24 cellular contexts compared by ENCODE assay signal in the genomic region with DNA sequence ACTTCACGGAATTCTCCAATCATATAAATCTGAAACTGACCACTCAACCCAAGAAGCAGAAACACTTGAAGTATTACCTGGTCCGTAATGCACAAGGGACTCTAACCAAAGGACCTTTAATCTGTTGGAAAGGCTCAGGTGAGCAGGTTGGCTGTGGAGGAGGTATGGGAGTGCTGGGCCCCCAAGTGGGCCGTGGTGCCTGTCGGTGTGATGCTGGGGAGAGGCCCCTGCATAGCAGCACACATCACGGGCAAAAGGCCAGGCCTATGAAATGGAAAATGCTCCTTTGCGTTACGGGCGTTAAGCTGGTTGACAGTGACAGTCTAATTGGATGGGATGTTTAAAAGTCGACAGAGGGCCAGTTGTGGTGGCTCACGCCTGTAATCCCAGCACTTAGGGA.
"Had no signal": no experiment of that assay in that cellular context is flagged by ENCODE, and none has a peak within 500 bp of the region (broad histone marks: within the 10 kb centered on the region; RNA-seq: fewer than 3 reads in every experiment).

No MANE protein-coding gene starts in this region.

- H3K4me3 ChIP-seq: coronary artery, dorsolateral prefrontal cortex had no signal

- H3K27ac ChIP-seq: brain microvascular endothelial cell, coronary artery, dorsolateral prefrontal cortex had no signal

- H3K27me3 ChIP-seq: brain microvascular endothelial cell, dorsolateral prefrontal cortex had no signal

- DNase-seq: activated CD4-positive, alpha-beta memory T cell treated with anti-CD3 and anti-CD28 coated beads for 36 hours; activated CD4-positive, alpha-beta T cell treated with anti-CD3 and anti-CD28 coated beads for 36 hours; activated CD4-positive, alpha-beta T cell treated with anti-CD3 and anti-CD28 coated beads, Interleukin-2, amount 10 ng/mL, durations not matched to agents 24 days and 14 days; activated CD4-positive, CD25-positive, alpha-beta regulatory T cell; activated CD4-positive, CD25-positive, alpha-beta regulatory T cell treated with anti-CD3 and anti-CD28 coated beads, Interleukin-2, amount 50 U/mL, for 72 hours; activated CD8-positive, alpha-beta memory T cell treated with anti-CD3 and anti-CD28 coated beads, Interleukin-2, amount 10 ng/mL, durations not matched to agents 7 days and 5 days; activated CD8-positive, alpha-beta memory T cell treated with anti-CD3 and anti-CD28 coated beads, Interleukin-2, amount 50 U/mL, for 4 hours; activated CD8-positive, alpha-beta T cell treated with anti-CD3 and anti-CD28 coated beads, Interleukin-2, amount 10 ng/mL, durations not matched to agents 7 days and 5 days; activated effector memory CD4-positive, alpha-beta T cell treated with anti-CD3 and anti-CD28 coated beads, Interleukin-2, amount 50 U/mL, for 16 hours; activated naive CD4-positive, alpha-beta T cell; activated naive CD4-positive, alpha-beta T cell treated with anti-CD3 and anti-CD28 coated beads, Interleukin-2, amount 10 ng/mL, durations not matched to agents 7 days and 5 days; activated naive CD8-positive, alpha-beta T cell treated with anti-CD3 and anti-CD28 coated beads, Interleukin-2, amount 10 ng/mL, durations not matched to agents 7 days and 5 days; activated T-cell treated with anti-CD3 and anti-CD28 coated beads, Interleukin-2, amount 50 U/mL, for 1 hour; activated T-cell treated with anti-CD3 and anti-CD28 coated beads, Interleukin-2, amount 50 U/mL, for 48 hours; brain microvascular endothelial cell; effector memory CD4-positive, alpha-beta T cell; endodermal cell; foreskin fibroblast; head of caudate nucleus; T-helper 2 cell had no signal

- ATAC-seq: activated CD4-positive, alpha-beta T cell treated with anti-CD3 and anti-CD28 coated beads for 36 hours; activated CD8-positive, alpha-beta memory T cell treated with anti-CD3 and anti-CD28 coated beads, Interleukin-2, amount 10 ng/mL, durations not matched to agents 7 days and 5 days; activated CD8-positive, alpha-beta T cell treated with anti-CD3 and anti-CD28 coated beads, Interleukin-2, amount 10 ng/mL, durations not matched to agents 7 days and 5 days; activated naive CD4-positive, alpha-beta T cell treated with anti-CD3 and anti-CD28 coated beads, Interleukin-2, amount 50 U/mL, for 72 hours; esophagus mucosa had no signal

- H3K36me3 ChIP-seq: brain microvascular endothelial cell had no signal
